1 cellular context compared by ENCODE assay signal in genomic region chr2:45649855-45650806, GRCh38.
A peak's percentile ranks its signal among the peaks of the same experiment; 100 is the strongest.
TF ChIP-seq lines count a peak whose summit lies in the region.

No MANE protein-coding gene starts in this region.

TF ChIP-seq in HepG2, 621 proteins besides CTCF, POLR2A, EP300 and RAD21 (continued from another document and continues in another):
- TF ChIP-seq ZXDC (CRISPR knock-in tag; IDR thresholded peaks at IDR 0.05) (no peak; the same call in 1 of the 2 replicates), JUND (CRISPR knock-in tag; IDR thresholded peaks at IDR 0.05) (no peak), STAG1 (CRISPR knock-in tag; IDR thresholded peaks at IDR 0.05) (no peak), ZNF142 (CRISPR knock-in tag; IDR thresholded peaks at IDR 0.05) (no peak), ONECUT2 (CRISPR knock-in tag; IDR thresholded peaks at IDR 0.05) (no peak), YY1 (IDR thresholded peaks at IDR 0.05; ENCODE audit: insufficient read depth, insufficient replicate concordance, low read depth, low read length) (no peak), ATF1 (CRISPR knock-in tag; IDR thresholded peaks at IDR 0.05) (no peak), ZNF782 (CRISPR knock-in tag; IDR thresholded peaks at IDR 0.05; ENCODE audit: borderline replicate concordance) (no peak), SIX1 (CRISPR knock-in tag; IDR thresholded peaks at IDR 0.05; ENCODE audit: borderline replicate concordance) (no peak), WIZ (CRISPR knock-in tag; IDR thresholded peaks at IDR 0.05) (no peak), FOXK2 (IDR thresholded peaks at IDR 0.05) (no peak), NKX3-1 (CRISPR knock-in tag; IDR thresholded peaks at IDR 0.05) (no peak), EHMT2 (IDR thresholded peaks at IDR 0.05; ENCODE audit: borderline replicate concordance, low read depth, low read length) (no peak), SATB2 (CRISPR knock-in tag; IDR thresholded peaks at IDR 0.05) (no peak), ZNF235 (CRISPR knock-in tag; IDR thresholded peaks at IDR 0.05; ENCODE audit: borderline replicate concordance) (peak; percentile 27; the same call in 1 of the 2 replicates)
- TF ChIP-seq, protein P1, sequence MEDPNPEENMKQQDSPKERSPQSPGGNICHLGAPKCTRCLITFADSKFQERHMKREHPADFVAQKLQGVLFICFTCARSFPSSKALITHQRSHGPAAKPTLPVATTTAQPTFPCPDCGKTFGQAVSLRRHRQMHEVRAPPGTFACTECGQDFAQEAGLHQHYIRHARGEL (CRISPR knock-in tag; IDR thresholded peaks at IDR 0.05) = no peak
- TF ChIP-seq, protein P2, sequence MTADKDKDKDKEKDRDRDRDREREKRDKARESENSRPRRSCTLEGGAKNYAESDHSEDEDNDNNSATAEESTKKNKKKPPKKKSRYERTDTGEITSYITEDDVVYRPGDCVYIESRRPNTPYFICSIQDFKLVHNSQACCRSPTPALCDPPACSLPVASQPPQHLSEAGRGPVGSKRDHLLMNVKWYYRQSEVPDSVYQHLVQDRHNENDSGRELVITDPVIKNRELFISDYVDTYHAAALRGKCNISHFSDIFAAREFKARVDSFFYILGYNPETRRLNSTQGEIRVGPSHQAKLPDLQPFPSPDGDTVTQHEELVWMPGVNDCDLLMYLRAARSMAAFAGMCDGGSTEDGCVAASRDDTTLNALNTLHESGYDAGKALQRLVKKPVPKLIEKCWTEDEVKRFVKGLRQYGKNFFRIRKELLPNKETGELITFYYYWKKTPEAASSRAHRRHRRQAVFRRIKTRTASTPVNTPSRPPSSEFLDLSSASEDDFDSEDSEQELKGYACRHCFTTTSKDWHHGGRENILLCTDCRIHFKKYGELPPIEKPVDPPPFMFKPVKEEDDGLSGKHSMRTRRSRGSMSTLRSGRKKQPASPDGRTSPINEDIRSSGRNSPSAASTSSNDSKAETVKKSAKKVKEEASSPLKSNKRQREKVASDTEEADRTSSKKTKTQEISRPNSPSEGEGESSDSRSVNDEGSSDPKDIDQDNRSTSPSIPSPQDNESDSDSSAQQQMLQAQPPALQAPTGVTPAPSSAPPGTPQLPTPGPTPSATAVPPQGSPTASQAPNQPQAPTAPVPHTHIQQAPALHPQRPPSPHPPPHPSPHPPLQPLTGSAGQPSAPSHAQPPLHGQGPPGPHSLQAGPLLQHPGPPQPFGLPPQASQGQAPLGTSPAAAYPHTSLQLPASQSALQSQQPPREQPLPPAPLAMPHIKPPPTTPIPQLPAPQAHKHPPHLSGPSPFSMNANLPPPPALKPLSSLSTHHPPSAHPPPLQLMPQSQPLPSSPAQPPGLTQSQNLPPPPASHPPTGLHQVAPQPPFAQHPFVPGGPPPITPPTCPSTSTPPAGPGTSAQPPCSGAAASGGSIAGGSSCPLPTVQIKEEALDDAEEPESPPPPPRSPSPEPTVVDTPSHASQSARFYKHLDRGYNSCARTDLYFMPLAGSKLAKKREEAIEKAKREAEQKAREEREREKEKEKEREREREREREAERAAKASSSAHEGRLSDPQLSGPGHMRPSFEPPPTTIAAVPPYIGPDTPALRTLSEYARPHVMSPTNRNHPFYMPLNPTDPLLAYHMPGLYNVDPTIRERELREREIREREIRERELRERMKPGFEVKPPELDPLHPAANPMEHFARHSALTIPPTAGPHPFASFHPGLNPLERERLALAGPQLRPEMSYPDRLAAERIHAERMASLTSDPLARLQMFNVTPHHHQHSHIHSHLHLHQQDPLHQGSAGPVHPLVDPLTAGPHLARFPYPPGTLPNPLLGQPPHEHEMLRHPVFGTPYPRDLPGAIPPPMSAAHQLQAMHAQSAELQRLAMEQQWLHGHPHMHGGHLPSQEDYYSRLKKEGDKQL (CRISPR knock-in tag; IDR thresholded peaks at IDR 0.05; ENCODE audit: low read depth) = 0 out of 2 replicates have a peak, but pooled peaks have one; percentile 28
- TF ChIP-seq, protein P3, sequence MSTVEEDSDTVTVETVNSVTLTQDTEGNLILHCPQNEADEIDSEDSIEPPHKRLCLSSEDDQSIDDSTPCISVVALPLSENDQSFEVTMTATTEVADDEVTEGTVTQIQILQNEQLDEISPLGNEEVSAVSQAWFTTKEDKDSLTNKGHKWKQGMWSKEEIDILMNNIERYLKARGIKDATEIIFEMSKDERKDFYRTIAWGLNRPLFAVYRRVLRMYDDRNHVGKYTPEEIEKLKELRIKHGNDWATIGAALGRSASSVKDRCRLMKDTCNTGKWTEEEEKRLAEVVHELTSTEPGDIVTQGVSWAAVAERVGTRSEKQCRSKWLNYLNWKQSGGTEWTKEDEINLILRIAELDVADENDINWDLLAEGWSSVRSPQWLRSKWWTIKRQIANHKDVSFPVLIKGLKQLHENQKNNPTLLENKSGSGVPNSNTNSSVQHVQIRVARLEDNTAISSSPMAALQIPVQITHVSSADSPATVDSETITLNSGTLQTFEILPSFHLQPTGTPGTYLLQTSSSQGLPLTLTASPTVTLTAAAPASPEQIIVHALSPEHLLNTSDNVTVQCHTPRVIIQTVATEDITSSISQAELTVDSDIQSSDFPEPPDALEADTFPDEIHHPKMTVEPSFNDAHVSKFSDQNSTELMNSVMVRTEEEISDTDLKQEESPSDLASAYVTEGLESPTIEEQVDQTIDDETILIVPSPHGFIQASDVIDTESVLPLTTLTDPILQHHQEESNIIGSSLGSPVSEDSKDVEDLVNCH (CRISPR knock-in tag; IDR thresholded peaks at IDR 0.05) = no peak
- TF ChIP-seq, protein P4, sequence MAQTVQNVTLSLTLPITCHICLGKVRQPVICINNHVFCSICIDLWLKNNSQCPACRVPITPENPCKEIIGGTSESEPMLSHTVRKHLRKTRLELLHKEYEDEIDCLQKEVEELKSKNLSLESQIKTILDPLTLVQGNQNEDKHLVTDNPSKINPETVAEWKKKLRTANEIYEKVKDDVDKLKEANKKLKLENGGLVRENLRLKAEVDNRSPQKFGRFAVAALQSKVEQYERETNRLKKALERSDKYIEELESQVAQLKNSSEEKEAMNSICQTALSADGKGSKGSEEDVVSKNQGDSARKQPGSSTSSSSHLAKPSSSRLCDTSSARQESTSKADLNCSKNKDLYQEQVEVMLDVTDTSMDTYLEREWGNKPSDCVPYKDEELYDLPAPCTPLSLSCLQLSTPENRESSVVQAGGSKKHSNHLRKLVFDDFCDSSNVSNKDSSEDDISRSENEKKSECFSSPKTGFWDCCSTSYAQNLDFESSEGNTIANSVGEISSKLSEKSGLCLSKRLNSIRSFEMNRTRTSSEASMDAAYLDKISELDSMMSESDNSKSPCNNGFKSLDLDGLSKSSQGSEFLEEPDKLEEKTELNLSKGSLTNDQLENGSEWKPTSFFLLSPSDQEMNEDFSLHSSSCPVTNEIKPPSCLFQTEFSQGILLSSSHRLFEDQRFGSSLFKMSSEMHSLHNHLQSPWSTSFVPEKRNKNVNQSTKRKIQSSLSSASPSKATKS (CRISPR knock-in tag; IDR thresholded peaks at IDR 0.05) = no peak
- TF ChIP-seq, protein P5, sequence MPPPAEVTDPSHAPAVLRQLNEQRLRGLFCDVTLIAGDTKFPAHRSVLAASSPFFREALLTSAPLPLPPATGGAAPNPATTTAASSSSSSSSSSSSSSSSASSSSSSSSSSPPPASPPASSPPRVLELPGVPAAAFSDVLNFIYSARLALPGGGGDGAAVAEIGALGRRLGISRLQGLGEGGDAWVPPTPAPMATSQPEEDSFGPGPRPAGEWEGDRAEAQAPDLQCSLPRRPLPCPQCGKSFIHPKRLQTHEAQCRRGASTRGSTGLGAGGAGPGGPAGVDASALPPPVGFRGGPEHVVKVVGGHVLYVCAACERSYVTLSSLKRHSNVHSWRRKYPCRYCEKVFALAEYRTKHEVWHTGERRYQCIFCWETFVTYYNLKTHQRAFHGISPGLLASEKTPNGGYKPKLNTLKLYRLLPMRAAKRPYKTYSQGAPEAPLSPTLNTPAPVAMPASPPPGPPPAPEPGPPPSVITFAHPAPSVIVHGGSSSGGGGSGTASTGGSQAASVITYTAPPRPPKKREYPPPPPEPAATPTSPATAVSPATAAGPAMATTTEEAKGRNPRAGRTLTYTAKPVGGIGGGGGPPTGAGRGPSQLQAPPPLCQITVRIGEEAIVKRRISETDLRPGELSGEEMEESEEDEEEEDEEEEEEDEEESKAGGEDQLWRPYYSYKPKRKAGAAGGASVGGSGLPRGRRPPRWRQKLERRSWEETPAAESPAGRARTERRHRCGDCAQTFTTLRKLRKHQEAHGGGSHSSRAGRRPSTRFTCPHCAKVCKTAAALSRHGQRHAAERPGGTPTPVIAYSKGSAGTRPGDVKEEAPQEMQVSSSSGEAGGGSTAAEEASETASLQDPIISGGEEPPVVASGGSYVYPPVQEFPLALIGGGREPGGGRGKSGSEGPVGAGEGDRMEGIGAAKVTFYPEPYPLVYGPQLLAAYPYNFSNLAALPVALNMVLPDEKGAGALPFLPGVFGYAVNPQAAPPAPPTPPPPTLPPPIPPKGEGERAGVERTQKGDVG (CRISPR knock-in tag; IDR thresholded peaks at IDR 0.05; ENCODE audit: borderline replicate concordance) = no peak
- TF ChIP-seq, protein P6, sequence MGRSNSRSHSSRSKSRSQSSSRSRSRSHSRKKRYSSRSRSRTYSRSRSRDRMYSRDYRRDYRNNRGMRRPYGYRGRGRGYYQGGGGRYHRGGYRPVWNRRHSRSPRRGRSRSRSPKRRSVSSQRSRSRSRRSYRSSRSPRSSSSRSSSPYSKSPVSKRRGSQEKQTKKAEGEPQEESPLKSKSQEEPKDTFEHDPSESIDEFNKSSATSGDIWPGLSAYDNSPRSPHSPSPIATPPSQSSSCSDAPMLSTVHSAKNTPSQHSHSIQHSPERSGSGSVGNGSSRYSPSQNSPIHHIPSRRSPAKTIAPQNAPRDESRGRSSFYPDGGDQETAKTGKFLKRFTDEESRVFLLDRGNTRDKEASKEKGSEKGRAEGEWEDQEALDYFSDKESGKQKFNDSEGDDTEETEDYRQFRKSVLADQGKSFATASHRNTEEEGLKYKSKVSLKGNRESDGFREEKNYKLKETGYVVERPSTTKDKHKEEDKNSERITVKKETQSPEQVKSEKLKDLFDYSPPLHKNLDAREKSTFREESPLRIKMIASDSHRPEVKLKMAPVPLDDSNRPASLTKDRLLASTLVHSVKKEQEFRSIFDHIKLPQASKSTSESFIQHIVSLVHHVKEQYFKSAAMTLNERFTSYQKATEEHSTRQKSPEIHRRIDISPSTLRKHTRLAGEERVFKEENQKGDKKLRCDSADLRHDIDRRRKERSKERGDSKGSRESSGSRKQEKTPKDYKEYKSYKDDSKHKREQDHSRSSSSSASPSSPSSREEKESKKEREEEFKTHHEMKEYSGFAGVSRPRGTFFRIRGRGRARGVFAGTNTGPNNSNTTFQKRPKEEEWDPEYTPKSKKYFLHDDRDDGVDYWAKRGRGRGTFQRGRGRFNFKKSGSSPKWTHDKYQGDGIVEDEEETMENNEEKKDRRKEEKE (IDR thresholded peaks at IDR 0.05) = no peak
- TF ChIP-seq, protein P7, sequence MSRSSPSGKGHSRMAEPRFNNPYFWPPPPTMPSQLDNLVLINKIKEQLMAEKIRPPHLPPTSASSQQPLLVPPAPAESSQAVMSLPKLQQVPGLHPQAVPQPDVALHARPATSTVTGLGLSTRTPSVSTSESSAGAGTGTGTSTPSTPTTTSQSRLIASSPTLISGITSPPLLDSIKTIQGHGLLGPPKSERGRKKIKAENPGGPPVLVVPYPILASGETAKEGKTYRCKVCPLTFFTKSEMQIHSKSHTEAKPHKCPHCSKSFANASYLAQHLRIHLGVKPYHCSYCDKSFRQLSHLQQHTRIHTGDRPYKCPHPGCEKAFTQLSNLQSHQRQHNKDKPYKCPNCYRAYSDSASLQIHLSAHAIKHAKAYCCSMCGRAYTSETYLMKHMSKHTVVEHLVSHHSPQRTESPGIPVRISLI (CRISPR knock-in tag; IDR thresholded peaks at IDR 0.05; ENCODE audit: borderline replicate concordance) = no peak
